ENCODE assay signal across 23 cellular contexts in genomic region chr1:4486408-4487120, GRCh38.
A peak's percentile ranks its signal among the peaks of the same experiment; 100 is the strongest.
DNase-seq lines count a peak whose midpoint lies in the region; ATAC-seq, FAIRE-seq and TF ChIP-seq lines count a peak whose summit lies in the region.
"Had no signal": no experiment of that assay in that cellular context is flagged by ENCODE, and none has a peak within 500 bp of the region (broad histone marks: within the 10 kb centered on the region; RNA-seq: fewer than 3 reads in every experiment).

No MANE protein-coding gene starts in this region.

- POLR2A ChIA-PET in HepG2 (lab: Yijun Ruan, JAX), result no interaction called here
- POLR2A ChIA-PET in naive thymus-derived CD8-positive, alpha-beta T cell (lab: Charles Lee), result no interaction called here
- POLR2A ChIA-PET in CD8-positive, alpha-beta T cell (lab: Charles Lee), result no interaction called here

- H3K4me2 ChIP-seq in HepG2 (ENCODE audit: low read depth, low read length) (no peak overlapping the region), neural cell (ENCODE audit: low read length) (no peak overlapping the region)

- no peaks in the 10 kb centered on the region for H4K20me1 ChIP-seq in HepG2 (ENCODE audit: insufficient read depth, low read length)
- H4K20me1 ChIP-seq in neural cell (ENCODE audit: insufficient read depth), result no peaks in the 10 kb centered on the region

- H3K9me3 Mint-ChIP-seq in CD14-positive monocyte, result peaks cover under 1 to 18% (median 6%) of the 10 kb centered on the region in 7 donors
- H3K9me3 Mint-ChIP-seq in naive thymus-derived CD8-positive, alpha-beta T cell, result peaks cover 0 to 8% (median 0%) of the 10 kb centered on the region in 9 donors
- no peaks in the 10 kb centered on the region for H3K9me3 Mint-ChIP-seq in CD8-positive, alpha-beta T cell

- no peak overlapping the region for H3K4me3 ChIP-seq in HepG2 (replicated peaks in 1 of 3; ENCODE audit: insufficient read depth in 1 of 3, low read depth in 2 of 3, low read length in 3 of 3)
- H3K4me3 ChIP-seq in right lobe of liver, result no peak overlapping the region
- H3K4me3 ChIP-seq in neural cell (ENCODE audit: low read length), result peak overlapping the region; percentile 52
- no peak overlapping the region for H3K4me3 ChIP-seq in CD8-positive, alpha-beta T cell (ENCODE audit: low read depth, low read length)
- H3K4me3 ChIP-seq: GM23248, HAP-1, K562 had no signal

- H3K27me3 ChIP-seq in HepG2 (ENCODE audit: control insufficient read depth in 1 of 2, insufficient read depth in 2 of 2, low read length in 2 of 2), result peaks cover 1 to 11% of the 10 kb centered on the region in 2 experiments; a peak in 1 of 5 replicates
- no peaks in the 10 kb centered on the region for H3K27me3 ChIP-seq in right lobe of liver
- no peaks in the 10 kb centered on the region for H3K27me3 ChIP-seq in neural cell (ENCODE audit: insufficient read depth, low read depth, low read length)
- no peaks in the 10 kb centered on the region for H3K27me3 ChIP-seq in CD8-positive, alpha-beta T cell (ENCODE audit: insufficient read depth, low read length)
- H3K27me3 ChIP-seq: BE2C had no signal

- no peaks in the 10 kb centered on the region for H3K36me3 Mint-ChIP-seq in CD14-positive monocyte
- no peaks in the 10 kb centered on the region for H3K36me3 Mint-ChIP-seq in naive thymus-derived CD8-positive, alpha-beta T cell
- no peaks in the 10 kb centered on the region for H3K36me3 Mint-ChIP-seq in CD8-positive, alpha-beta T cell

- intact Hi-C loops in HepG2 (cut with micrococcal nuclease; ENCODE audit: unreplicated experiment), result no loop called here
- intact Hi-C loops in right lobe of liver (cut with DNase I), result no loop called here
- intact Hi-C loops in CD14-positive monocyte (cut with micrococcal nuclease), result no loop called here
- intact Hi-C loops in CD8-positive, alpha-beta T cell (cut with DNase I, micrococcal nuclease), result no loop called here

- H3K4me3 Mint-ChIP-seq in CD14-positive monocyte, result no peak overlapping the region
- no peak overlapping the region for H3K4me3 Mint-ChIP-seq in naive thymus-derived CD8-positive, alpha-beta T cell
- H3K4me3 Mint-ChIP-seq in CD8-positive, alpha-beta T cell, result no peak overlapping the region
- H3K4me3 Mint-ChIP-seq: CD8-positive, alpha-beta memory T cell had no signal

- H3K9ac ChIP-seq in HepG2 (ENCODE audit: insufficient read depth, low read depth, low read length) (no peak overlapping the region), neural cell (ENCODE audit: low read length) (peak overlapping the region; percentile 50)
- H3K9ac ChIP-seq: GM23248 had no signal

- H3K27me3 Mint-ChIP-seq in CD14-positive monocyte (ENCODE audit: low read depth in 3 of 3), result peaks cover 0 to 4% (median 2%) of the 10 kb centered on the region in 3 donors
- peaks cover 2 to 20% (median 17%) of the 10 kb centered on the region in 5 donors for H3K27me3 Mint-ChIP-seq in naive thymus-derived CD8-positive, alpha-beta T cell
- no peaks in the 10 kb centered on the region for H3K27me3 Mint-ChIP-seq in CD8-positive, alpha-beta T cell (ENCODE audit: low read depth)

- peak overlapping the region in 1 of 7 donors; percentile 37 for H3K27ac Mint-ChIP-seq in CD14-positive monocyte
- H3K27ac Mint-ChIP-seq in naive thymus-derived CD8-positive, alpha-beta T cell, result no peak overlapping the region
- H3K27ac Mint-ChIP-seq in CD8-positive, alpha-beta T cell, result no peak overlapping the region
- H3K27ac Mint-ChIP-seq: CD8-positive, alpha-beta memory T cell had no signal

- WGBS in HepG2 (ENCODE audit: low lambda C conversion rate), result 58% methylated on average over 15 of the region's 22 CpGs
- WGBS in right lobe of liver (ENCODE audit: insufficient coverage, low coverage, low lambda C conversion rate, missing lambda C conversion rate), result 79% methylated on average over 13 of the region's 22 CpGs

- TF ChIP-seq CTCF in HepG2 (CRISPR knock-in tag; IDR thresholded peaks at IDR 0.05) (no peak), right lobe of liver (IDR thresholded peaks at IDR 0.05) (no peak), CD14-positive monocyte (IDR thresholded peaks at IDR 0.05) (no peak), neural cell (IDR thresholded peaks at IDR 0.05; ENCODE audit: poor library complexity, severe bottlenecking) (no peak)
- TF ChIP-seq CTCF in CD8-positive, alpha-beta T cell (IDR thresholded peaks at IDR 0.05), result no peak

- BruUV-seq in HepG2 (replicated peaks; lab: Mats Ljungman, UMichigan), result no TSS peak

- H3K27ac ChIP-seq in HepG2 (ENCODE audit: extremely low read length, insufficient read depth, low read length) (no peak overlapping the region), right lobe of liver (no peak overlapping the region), neural cell (ENCODE audit: low read length) (peak overlapping the region; percentile 89), temporal lobe (ENCODE audit: low read depth, low read length) (peak overlapping the region; percentile 72)
- H3K27ac ChIP-seq in CD8-positive, alpha-beta T cell (ENCODE audit: low read depth, low read length), result no peak overlapping the region
- H3K27ac ChIP-seq: GM23248, HL-60 had no signal

- TF ChIP-seq RAD21 in HepG2 (CRISPR knock-in tag; IDR thresholded peaks at IDR 0.05), result no peak
- TF ChIP-seq RAD21 in neural cell (conservative IDR thresholded peaks at IDR 0.05), result no peak

- no peaks in the 10 kb centered on the region for H3K4me1 Mint-ChIP-seq in CD14-positive monocyte
- H3K4me1 Mint-ChIP-seq in naive thymus-derived CD8-positive, alpha-beta T cell, result peaks cover 0 to 4% (median 0%) of the 10 kb centered on the region in 4 donors
- H3K4me1 Mint-ChIP-seq in CD8-positive, alpha-beta T cell (ENCODE audit: low read depth), result no peaks in the 10 kb centered on the region
- H3K4me1 Mint-ChIP-seq: CD8-positive, alpha-beta memory T cell had no signal

- no peaks in the 10 kb centered on the region for H3F3A ChIP-seq in neural cell (ENCODE audit: insufficient read depth, low read length, poor library complexity, severe bottlenecking)

- no peaks in the 10 kb centered on the region for H3K9me3 ChIP-seq in HepG2 (ENCODE audit: low read length)
- no peaks in the 10 kb centered on the region for H3K9me3 ChIP-seq in right lobe of liver
- H3K9me3 ChIP-seq in neural cell (ENCODE audit: low read length), result no peaks in the 10 kb centered on the region
- H3K9me3 ChIP-seq in CD8-positive, alpha-beta T cell (ENCODE audit: low read length), result no peaks in the 10 kb centered on the region
- H3K9me3 ChIP-seq: BE2C, HAP-1 had no signal

- FAIRE-seq in HepG2 (lab: Jason Lieb, UNC), result no peak
- FAIRE-seq: A204.1, G401.6, GM12891, GM19239, K562 had no signal

- no peak for ATAC-seq in HepG2
- no peak for ATAC-seq in right lobe of liver
- ATAC-seq in naive thymus-derived CD8-positive, alpha-beta T cell, result no peak
- no peak for ATAC-seq in CD8-positive, alpha-beta T cell
- ATAC-seq: K562 had no signal

- DNase-seq in HepG2 (ENCODE audit: low spot score) (no peak), right lobe of liver (no peak), CD14-positive monocyte (ENCODE audit: low spot score) (peak; percentile 27)
- no peak for DNase-seq in naive thymus-derived CD8-positive, alpha-beta T cell
- DNase-seq in CD8-positive, alpha-beta T cell, result no peak
- DNase-seq: ACHN; BE2C; CD8-positive, alpha-beta memory T cell; COR-L47; DMS 273 treated with DMSO at 0.1 percent for 48 hours; DMS53; DND-41; GM23248; IMR-90 had no signal

- H3K79me2 ChIP-seq in HepG2 (ENCODE audit: insufficient read depth, low read length) (no peaks in the 10 kb centered on the region), neural cell (replicated peaks; ENCODE audit: insufficient read depth, low read length) (no peaks in the 10 kb centered on the region)

- TF ChIP-seq EP300 in HepG2 (IDR thresholded peaks at IDR 0.05; ENCODE audit: low read depth in 2 of 2, low read length in 2 of 2) (no peak), HepG2 (CRISPR knock-in tag; IDR thresholded peaks at IDR 0.05; ENCODE audit: borderline replicate concordance) (no peak), neural cell (conservative IDR thresholded peaks at IDR 0.05; ENCODE audit: poor library complexity, severe bottlenecking) (no peak)

- CTCF ChIA-PET in HepG2 (lab: Yijun Ruan, JAX; ENCODE audit: low intra/inter-chr PET ratio, low total read pairs), result no interaction called here
- CTCF ChIA-PET in CD8-positive, alpha-beta T cell (lab: Charles Lee), result no interaction called here

- no peak for TF ChIP-seq POLR2A in HepG2 (IDR thresholded peaks at IDR 0.05; ENCODE audit: insufficient read depth in 1 of 2, low read depth in 2 of 2, low read length in 2 of 2)
- no peak for TF ChIP-seq POLR2A in right lobe of liver (IDR thresholded peaks at IDR 0.05)

- H3K9me2 ChIP-seq in neural cell (ENCODE audit: insufficient read depth, low read length), result no peaks in the 10 kb centered on the region

- no peaks in the 10 kb centered on the region for H3K4me1 ChIP-seq in HepG2 (ENCODE audit: insufficient read depth, low read length)
- no peaks in the 10 kb centered on the region for H3K4me1 ChIP-seq in right lobe of liver
- H3K4me1 ChIP-seq in CD8-positive, alpha-beta T cell (ENCODE audit: insufficient read depth, low read length), result no peaks in the 10 kb centered on the region
- H3K4me1 ChIP-seq: BE2C, HAP-1 had no signal

- in situ Hi-C loops in HepG2 (cut with HindIII; ENCODE audit: extremely low pct_ligation_motif_present, low pct_unique_long_range_greater_than_20kb), result no loop called here

- H3K36me3 ChIP-seq in HepG2 (replicated peaks in 1 of 2; ENCODE audit: control insufficient read depth in 1 of 2, insufficient read depth in 2 of 2, low read length in 2 of 2) (no peaks in the 10 kb centered on the region), right lobe of liver (no peaks in the 10 kb centered on the region), neural cell (ENCODE audit: insufficient read depth, low read length) (no peaks in the 10 kb centered on the region)
- no peaks in the 10 kb centered on the region for H3K36me3 ChIP-seq in CD8-positive, alpha-beta T cell (ENCODE audit: insufficient read depth, low read length)
- H3K36me3 ChIP-seq: BE2C, HAP-1 had no signal

- no peak overlapping the region for H2AFZ ChIP-seq in HepG2 (ENCODE audit: low read length)
- H2AFZ ChIP-seq in neural cell (ENCODE audit: low read depth, low read length), result no peak overlapping the region
- H2AFZ ChIP-seq: GM23248 had no signal

TF ChIP-seq in neural cell, 6 proteins besides CTCF, POLR2A, EP300 and RAD21 (continues in another document):
- TF ChIP-seq POLR2AphosphoS5 (IDR thresholded peaks at IDR 0.05) (no peak), TAF1 (IDR thresholded peaks at IDR 0.05; ENCODE audit: low read depth) (no peak), SMC3 (conservative IDR thresholded peaks at IDR 0.05; ENCODE audit: poor library complexity) (no peak), EZH2 (IDR thresholded peaks at IDR 0.05; ENCODE audit: borderline replicate concordance, insufficient read depth, low read length, poor library complexity, severe bottlenecking) (no peak), MXI1 (conservative IDR thresholded peaks at IDR 0.05; ENCODE audit: poor library complexity, severe bottlenecking) (no peak)

Comparison
In these comparisons a context has a peak if more than half of its experiments do, and no peak if none do; other contexts are left out.
1. H3K27ac ChIP-seq: peak in neural cell (single experiment) and temporal lobe (single experiment); none in HepG2 (single experiment), right lobe of liver (0 of 3) and CD8-positive, alpha-beta T cell (single experiment).